Comparison of ENCODE assay signal across 23 cellular contexts in genomic region chr7:41694490-41694889, GRCh38. TPM values are rescaled to one million over a fixed set of nuclear protein-coding genes. Genes with fewer than 3 reads are reported as not detected.
DNase-seq lines count a peak whose midpoint lies in the region; ATAC-seq, FAIRE-seq and TF ChIP-seq lines count a peak whose summit lies in the region.
"Had no signal": no experiment of that assay in that cellular context is flagged by ENCODE, and none has a peak within 500 bp of the region (broad histone marks: within the 10 kb centered on the region; RNA-seq: fewer than 3 reads in every experiment).

No MANE protein-coding gene starts in this region.

- peaks cover 100% of the 10 kb centered on the region for H3K79me2 ChIP-seq in astrocyte (ENCODE audit: insufficient read depth, low read length)
- H3K79me2 ChIP-seq: parathyroid adenoma had no signal

- peak overlapping the region; percentile 94 for H3K4me2 ChIP-seq in astrocyte (ENCODE audit: low read length)

- H3K36me3 Mint-ChIP-seq in astrocyte (ENCODE audit: low read depth, unreplicated experiment) (peaks cover 39% of the 10 kb centered on the region), endodermal cell (ENCODE audit: low read depth) (no peaks in the 10 kb centered on the region)
- H3K36me3 Mint-ChIP-seq: naive B cell; stimulated activated effector memory CD8-positive, alpha-beta T cell treated with anti-CD3 and anti-CD28 coated beads, Interleukin-12 subunit alpha, Interleukin-12 subunit beta, amount 100 ng/mL, for 72 hours had no signal

- H3K4me1 Mint-ChIP-seq in astrocyte (ENCODE audit: low read depth, unreplicated experiment) (peaks cover 58% of the 10 kb centered on the region), endodermal cell (peaks cover 9% of the 10 kb centered on the region)
- H3K4me1 Mint-ChIP-seq: activated CD4-positive, alpha-beta memory T cell treated with anti-CD3 and anti-CD28 coated beads, Interleukin-2, amount 10 ng/mL, durations not matched to agents 7 days and 5 days; stimulated activated effector memory CD8-positive, alpha-beta T cell treated with anti-CD3 and anti-CD28 coated beads, Interleukin-12 subunit alpha, Interleukin-12 subunit beta, amount 100 ng/mL, for 72 hours had no signal

- H3K9ac ChIP-seq in astrocyte (ENCODE audit: low read length) (peak overlapping the region; percentile 98), endodermal cell (ENCODE audit: extremely low read depth, low read length, poor library complexity, severe bottlenecking) (no peak overlapping the region)
- H3K9ac ChIP-seq: parathyroid adenoma had no signal

- H3K9me3 ChIP-seq in astrocyte (ENCODE audit: insufficient read depth, low read depth, low read length) (no peaks in the 10 kb centered on the region), endodermal cell (ENCODE audit: control insufficient read depth, low read length) (no peaks in the 10 kb centered on the region)
- H3K9me3 ChIP-seq: gastrocnemius medialis had no signal

- no peaks in the 10 kb centered on the region for H3K9me3 Mint-ChIP-seq in astrocyte (ENCODE audit: unreplicated experiment)
- H3K9me3 Mint-ChIP-seq in endodermal cell: no peaks in the 10 kb centered on the region
- H3K9me3 Mint-ChIP-seq: activated CD4-positive, alpha-beta memory T cell treated with anti-CD3 and anti-CD28 coated beads, Interleukin-2, amount 10 ng/mL, durations not matched to agents 7 days and 5 days; activated naive CD8-positive, alpha-beta T cell treated with anti-CD3 and anti-CD28 coated beads, Interleukin-2, amount 50 U/mL, for 24 hours; naive B cell had no signal

- H3K4me3 ChIP-seq in astrocyte (ENCODE audit: insufficient read depth, low read depth, low read length) (peak overlapping the region; percentile 5), fibroblast of the aortic adventitia (ENCODE audit: low read depth, low read length) (peak overlapping the region; percentile 23), endodermal cell (ENCODE audit: low read length) (no peak overlapping the region)
- H3K4me3 ChIP-seq: gastrocnemius medialis had no signal

- peaks cover 75% of the 10 kb centered on the region for H3K36me3 ChIP-seq in astrocyte (ENCODE audit: insufficient read depth, low read length)
- H3K36me3 ChIP-seq in endodermal cell (ENCODE audit: control insufficient read depth, insufficient read depth, low read length): no peaks in the 10 kb centered on the region
- H3K36me3 ChIP-seq: gastrocnemius medialis had no signal

- H2AFZ ChIP-seq in astrocyte (ENCODE audit: low read depth, low read length): no peak overlapping the region
- H2AFZ ChIP-seq: parathyroid adenoma had no signal

- no peak for TF ChIP-seq CTCF in astrocyte (IDR thresholded peaks at IDR 0.05; ENCODE audit: insufficient read depth, low read depth, low read length)
- TF ChIP-seq CTCF in fibroblast of the aortic adventitia (IDR thresholded peaks at IDR 0.05; ENCODE audit: insufficient read depth, low read length): no peak
- TF ChIP-seq CTCF in endodermal cell (conservative IDR thresholded peaks at IDR 0.05): no peak

- H3K4me1 ChIP-seq in astrocyte (ENCODE audit: insufficient read depth, low read length) (peaks cover 35% of the 10 kb centered on the region), endodermal cell (ENCODE audit: control insufficient read depth, insufficient read depth, low read length) (no peaks in the 10 kb centered on the region)
- H3K4me1 ChIP-seq: parathyroid adenoma had no signal

- peak overlapping the region; percentile 99 for H3K4me3 Mint-ChIP-seq in astrocyte (ENCODE audit: unreplicated experiment)
- no peak overlapping the region for H3K4me3 Mint-ChIP-seq in endodermal cell
- H3K4me3 Mint-ChIP-seq: activated CD4-positive, alpha-beta memory T cell treated with anti-CD3 and anti-CD28 coated beads, Interleukin-2, amount 10 ng/mL, durations not matched to agents 7 days and 5 days; activated naive CD8-positive, alpha-beta T cell treated with anti-CD3 and anti-CD28 coated beads, Interleukin-2, amount 50 U/mL, for 24 hours; CD14-positive monocyte; naive B cell; stimulated activated effector memory CD8-positive, alpha-beta T cell treated with anti-CD3 and anti-CD28 coated beads, Interleukin-12 subunit alpha, Interleukin-12 subunit beta, amount 100 ng/mL, for 72 hours had no signal

- DNase-seq in astrocyte (ENCODE audit: low read depth) (no peak), fibroblast of the aortic adventitia (ENCODE audit: low read depth) (no peak), renal cortical epithelial cell (ENCODE audit: low read depth) (peak; percentile 42), endodermal cell (no peak)
- no peak for DNase-seq in NK-92 treated with Interleukin-12 subunit alpha and Interleukin-12 subunit beta, amount 100 ng/mL, for 24 hours (lab: John Stamatoyannopoulos, UW)
- DNase-seq: activated CD4-positive, alpha-beta memory T cell treated with anti-CD3 and anti-CD28 coated beads, Interleukin-2, amount 10 ng/mL, durations not matched to agents 7 days and 5 days; activated CD4-positive, CD25-positive, alpha-beta regulatory T cell; activated gamma-delta T cell; activated naive CD8-positive, alpha-beta T cell treated with anti-CD3 and anti-CD28 coated beads, Interleukin-2, amount 50 U/mL, for 24 hours; gastrocnemius medialis; KG1; kidney; naive B cell; NCI-H187 treated with DMSO at 0.1 percent for 48 hours; NCI-H748 treated with DMSO at 0.1 percent for 48 hours; SW 1271 had no signal

- H3K27ac ChIP-seq in astrocyte (ENCODE audit: low read depth, low read length) (peak overlapping the region; percentile 91), endodermal cell (ENCODE audit: low read depth, low read length) (no peak overlapping the region)
- H3K27ac ChIP-seq: parathyroid adenoma had no signal

- no peaks in the 10 kb centered on the region for H3K27me3 ChIP-seq in astrocyte (ENCODE audit: insufficient read depth, low read length)
- H3K27me3 ChIP-seq in endodermal cell (ENCODE audit: control insufficient read depth, insufficient read depth, low read length, poor library complexity, severe bottlenecking): peaks cover 36% of the 10 kb centered on the region

- ATAC-seq in HG02870 (IDR thresholded peaks at IDR 0.05; ENCODE audit: unreplicated experiment): peak; percentile 44
- no peak for ATAC-seq in GM21576 (IDR thresholded peaks at IDR 0.05; ENCODE audit: unreplicated experiment)
- no peak for ATAC-seq in GM21381 (IDR thresholded peaks at IDR 0.05; ENCODE audit: unreplicated experiment)
- ATAC-seq: activated naive CD8-positive, alpha-beta T cell treated with anti-CD3 and anti-CD28 coated beads, Interleukin-2, amount 50 U/mL, for 24 hours; gastrocnemius medialis; stimulated activated effector memory CD8-positive, alpha-beta T cell treated with anti-CD3 and anti-CD28 coated beads, Interleukin-12 subunit alpha, Interleukin-12 subunit beta, amount 100 ng/mL, for 72 hours had no signal

- 92 to 100% methylated on average over 5 to 6 of the region's 6 CpGs for WGBS in endodermal cell (ENCODE audit: insufficient coverage in 1 of 2, insufficient read length in 1 of 2), 2 experiments

- peaks cover 96% of the 10 kb centered on the region for H4K20me1 ChIP-seq in astrocyte (ENCODE audit: insufficient read depth, low read length)

- H3K27me3 Mint-ChIP-seq in astrocyte (ENCODE audit: low read depth, unreplicated experiment) (no peaks in the 10 kb centered on the region), endodermal cell (ENCODE audit: insufficient read depth) (peaks cover 30% of the 10 kb centered on the region)

- H3K27ac Mint-ChIP-seq in astrocyte (ENCODE audit: unreplicated experiment): no peak overlapping the region
- no peak overlapping the region for H3K27ac Mint-ChIP-seq in endodermal cell
- H3K27ac Mint-ChIP-seq: activated CD4-positive, alpha-beta memory T cell treated with anti-CD3 and anti-CD28 coated beads, Interleukin-2, amount 10 ng/mL, durations not matched to agents 7 days and 5 days; activated naive CD8-positive, alpha-beta T cell treated with anti-CD3 and anti-CD28 coated beads, Interleukin-2, amount 50 U/mL, for 24 hours; CD14-positive monocyte; naive B cell; stimulated activated effector memory CD8-positive, alpha-beta T cell treated with anti-CD3 and anti-CD28 coated beads, Interleukin-12 subunit alpha, Interleukin-12 subunit beta, amount 100 ng/mL, for 72 hours had no signal

- no peak for FAIRE-seq in astrocyte (lab: Jason Lieb, UNC)
- FAIRE-seq: kidney had no signal

RNA-seq across cellular contexts. Expression of gene INHBA, which starts 8.4 kb away (rescaled TPM):
- total RNA-seq in astrocyte (103 and 164 TPM in 2 replicates), fibroblast of the aortic adventitia (ENCODE audit: low replicate concordance) (14.7 and 20.0 TPM in 2 replicates), renal cortical epithelial cell (2.1 and 19.6 TPM in 2 replicates), endodermal cell (not detected)
- 0.61 TPM for polyA plus RNA-seq in endodermal cell (2013, experiment 1 of 2)
- polyA plus RNA-seq in endodermal cell (2013, experiment 2 of 2): 0.70 TPM
- total RNA-seq: activated CD4-positive, alpha-beta memory T cell treated with anti-CD3 and anti-CD28 coated beads, Interleukin-2, amount 10 ng/mL, durations not matched to agents 7 days and 5 days; HT-29 had no signal
